In the genomic region with DNA sequence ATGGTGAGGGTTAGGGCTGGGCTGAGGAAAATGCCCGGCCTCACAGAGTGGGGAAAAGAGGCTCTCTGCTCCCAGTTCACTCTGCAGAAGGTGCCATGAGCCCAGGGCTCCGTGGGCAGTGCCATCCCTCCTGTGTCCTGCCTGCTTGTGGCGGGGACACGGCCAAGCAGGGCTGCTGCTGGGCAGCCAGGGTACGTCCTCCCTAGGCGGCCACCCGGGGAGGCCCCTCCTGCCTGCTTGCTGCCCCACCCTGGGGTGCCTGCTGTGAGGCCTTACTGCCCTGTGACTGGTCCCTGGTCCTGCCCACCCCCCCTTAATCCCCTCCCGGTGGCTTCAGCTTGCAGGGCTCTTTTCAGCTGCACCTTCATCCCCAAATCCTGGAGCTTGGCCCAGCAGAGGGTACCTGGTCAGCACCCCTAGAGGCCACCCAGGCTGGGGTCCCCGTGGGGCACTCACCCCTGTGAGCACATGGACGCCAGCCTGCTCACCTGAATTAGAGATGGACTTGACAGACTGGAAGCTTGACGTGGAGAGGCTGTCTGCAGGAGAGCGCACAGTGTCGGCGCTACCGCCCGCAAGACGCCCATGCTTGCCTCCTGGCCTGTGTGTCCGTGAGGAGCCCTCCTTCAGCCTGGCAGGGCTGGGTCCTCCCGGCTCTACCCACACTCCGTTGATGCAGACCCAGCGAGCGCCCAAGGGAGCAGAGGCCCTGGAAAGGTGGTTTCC, we compare ENCODE assay signal across 3 cellular contexts. TPM values are rescaled to one million over a fixed set of nuclear protein-coding genes. Genes with fewer than 3 reads are reported as not detected.
"Had no signal": no experiment of that assay in that cellular context is flagged by ENCODE, and none has a peak within 500 bp of the region (broad histone marks: within the 10 kb centered on the region; RNA-seq: fewer than 3 reads in every experiment).

No MANE protein-coding gene starts in this region.

RNA-seq across cellular contexts. Expression of a gene that starts 12.8 kb away (rescaled TPM):
- total RNA-seq: M059J, Right ventricle myocardium superior, SJSA1 had no signal

RNA-seq across cellular contexts. Expression of a gene that starts 56.4 kb away (rescaled TPM):
- total RNA-seq: M059J, SJSA1 had no signal
